In genomic region chr19:6211632-6212402, GRCh38 we compare ENCODE assay signal across 21 cellular contexts.
DNase-seq lines count a peak whose midpoint lies in the region; ATAC-seq, FAIRE-seq and TF ChIP-seq lines count a peak whose summit lies in the region.
"Had no signal": no experiment of that assay in that cellular context is flagged by ENCODE, and none has a peak within 500 bp of the region (broad histone marks: within the 10 kb centered on the region; RNA-seq: fewer than 3 reads in every experiment).

No MANE protein-coding gene starts in this region.

- peaks cover under 1% of the 10 kb centered on the region for H3K4me1 Mint-ChIP-seq in progenitor cell of endocrine pancreas (ENCODE audit: low read depth)
- no peaks in the 10 kb centered on the region for H3K4me1 Mint-ChIP-seq in T-helper 17 cell
- H3K4me1 Mint-ChIP-seq: activated CD4-positive, alpha-beta T cell treated with anti-CD3 and anti-CD28 coated beads for 36 hours had no signal

- H3K9me1 ChIP-seq in K562 (ENCODE audit: control insufficient read depth, insufficient read depth, low read length): no peaks in the 10 kb centered on the region

- BruUV-seq in K562 (replicated peaks; lab: Mats Ljungman, UMichigan): no TSS peak

- 0 out of 2 replicates have a peak, but pooled peaks cover 7% of the 10 kb centered on the region for H4K20me1 ChIP-seq in K562 (replicated peaks; ENCODE audit: control insufficient read depth, insufficient read depth, low read length)

- intact Hi-C loops in K562 (cut with micrococcal nuclease) (no loop called here), left lung (cut with DNase I) (no loop called here)

- H3K9me3 Mint-ChIP-seq in progenitor cell of endocrine pancreas (ENCODE audit: low read depth): no peaks in the 10 kb centered on the region
- H3K9me3 Mint-ChIP-seq: activated naive CD4-positive, alpha-beta T cell treated with anti-CD3 and anti-CD28 coated beads, Interleukin-2, amount 50 U/mL, for 72 hours; T-helper 2 cell treated with Interferon-gamma antibody and Interleukin-4, amounts not matched to agents 5 μg/mL and 100 μg/mL, for 36 hours had no signal

- TF ChIP-seq RAD21 in K562 (CRISPR knock-in tag; conservative IDR thresholded peaks at IDR 0.05 in 1 of 2, IDR thresholded peaks at IDR 0.05 in 1 of 2): no peak

- no peak for TF ChIP-seq EP300 in K562 (IDR thresholded peaks at IDR 0.05; ENCODE audit: low read length)

- H3K4me1 ChIP-seq in K562 (replicated peaks in 1 of 2; ENCODE audit: control insufficient read depth in 2 of 2, insufficient read depth in 2 of 2, low read length in 2 of 2) (peaks cover under 1 to 38% of the 10 kb centered on the region in 2 experiments; a peak in 4 of 5 replicates), left lung (no peaks in the 10 kb centered on the region)
- H3K4me1 ChIP-seq: gastrocnemius medialis had no signal

- no peak for ATAC-seq in K562
- ATAC-seq in left lung: no peak
- ATAC-seq in T-helper 17 cell: no peak
- ATAC-seq: activated CD4-positive, alpha-beta T cell treated with anti-CD3 and anti-CD28 coated beads for 36 hours; activated naive CD4-positive, alpha-beta T cell treated with anti-CD3 and anti-CD28 coated beads, Interleukin-2, amount 50 U/mL, for 72 hours; stimulated activated naive CD8-positive, alpha-beta T cell treated with anti-CD3 and anti-CD28 coated beads, Interleukin-15, Interleukin-2, amounts not matched to agents 100 U/mL and 50 U/mL, for 24 hours had no signal

- H3K4me3 Mint-ChIP-seq in progenitor cell of endocrine pancreas (ENCODE audit: low read depth) (no peak overlapping the region), T-helper 17 cell (no peak overlapping the region)
- H3K4me3 Mint-ChIP-seq: activated CD4-positive, alpha-beta T cell treated with anti-CD3 and anti-CD28 coated beads for 36 hours; T-helper 2 cell treated with Interferon-gamma antibody and Interleukin-4, amounts not matched to agents 5 μg/mL and 100 μg/mL, for 36 hours had no signal

- H3K27ac ChIP-seq in K562 (ENCODE audit: extremely low read depth, low read depth, low read length) (no peak overlapping the region), left lung (no peak overlapping the region)
- H3K27ac ChIP-seq: Peyer's patch, thoracic aorta had no signal

- DNase-seq in ELF-1 (ENCODE audit: low read depth, low spot score): peak; percentile 27
- no peak for DNase-seq in K562 (ENCODE audit: extremely low read depth in 1 of 4, low spot score in 3 of 4)
- DNase-seq in left lung: peak; percentile 15 to 69
- no peak for DNase-seq in progenitor cell of endocrine pancreas (ENCODE audit: low spot score, unreplicated experiment)
- DNase-seq in NCI-H345 treated with DMSO at 0.1 percent for 48 hours (lab: John Stamatoyannopoulos, UW; ENCODE audit: unreplicated experiment): no peak
- DNase-seq in AG20443 (ENCODE audit: low spot score): no peak
- DNase-seq in T-helper 17 cell: no peak
- DNase-seq in Ammon's horn (ENCODE audit: low spot score): no peak
- DNase-seq: activated CD4-positive, alpha-beta T cell treated with anti-CD3 and anti-CD28 coated beads for 36 hours; activated T-cell treated with anti-CD3 and anti-CD28 coated beads for 4 hours; HCEC 1CT; NCI-H1105 treated with DMSO at 0.1 percent for 48 hours; NCI-H1930; NCI-H69; stimulated activated naive CD8-positive, alpha-beta T cell treated with anti-CD3 and anti-CD28 coated beads, Interleukin-15, Interleukin-2, amounts not matched to agents 100 U/mL and 50 U/mL, for 24 hours had no signal

- 94% methylated on average over 33 of the region's 43 CpGs for WGBS in K562 (ENCODE audit: insufficient coverage, low coverage, missing lambda C conversion rate)

- no peak for FAIRE-seq in K562 (lab: Jason Lieb, UNC)
- FAIRE-seq: G401.6 had no signal

- H3K9me3 ChIP-seq in K562 (replicated peaks; ENCODE audit: control insufficient read depth, insufficient read depth, low read depth, low read length) (no peaks in the 10 kb centered on the region), left lung (no peaks in the 10 kb centered on the region), T-helper 17 cell (ENCODE audit: control insufficient read depth, low read length, poor library complexity, severe bottlenecking) (no peaks in the 10 kb centered on the region)
- H3K9me3 ChIP-seq: gastrocnemius medialis, Peyer's patch, thoracic aorta had no signal

- H3K27me3 Mint-ChIP-seq in progenitor cell of endocrine pancreas: no peaks in the 10 kb centered on the region
- H3K27me3 Mint-ChIP-seq in T-helper 17 cell: no peaks in the 10 kb centered on the region
- H3K27me3 Mint-ChIP-seq: activated CD4-positive, alpha-beta T cell treated with anti-CD3 and anti-CD28 coated beads for 36 hours had no signal

- H3K79me2 ChIP-seq in K562 (ENCODE audit: control insufficient read depth, insufficient read depth, low read length): no peaks in the 10 kb centered on the region

- CTCF ChIA-PET in K562 (lab: Yijun Ruan, JAX; ENCODE audit: low intra/inter-chr PET ratio): no interaction called here

- no peak overlapping the region for H3K4me2 ChIP-seq in K562 (ENCODE audit: insufficient read depth, low read length)

- H3K4me3 ChIP-seq in K562 (no peak overlapping the region), left lung (no peak overlapping the region)
- H3K4me3 ChIP-seq: gastrocnemius medialis, Peyer's patch, thoracic aorta had no signal

- no peak overlapping the region; a peak in 1 of 4 replicates for H3K9ac ChIP-seq in K562 (ENCODE audit: insufficient read depth in 1 of 2, low read depth in 2 of 2, low read length in 2 of 2)

- H3K36me3 ChIP-seq in K562 (ENCODE audit: control insufficient read depth, insufficient read depth, low read length) (peaks cover 37% of the 10 kb centered on the region; the same call in 1 of the 3 replicates), left lung (peaks cover 0 to 65% of the 10 kb centered on the region in 2 donors)

- POLR2A ChIA-PET in K562 (lab: Yijun Ruan, JAX): interaction anchor here (0.5 kb wide), 1 partner anchor 60 kb away, joined by 3 read pairs; no protein-coding TSS in a partner anchor

- H3K27ac Mint-ChIP-seq in progenitor cell of endocrine pancreas (peak overlapping the region; percentile 60), T-helper 17 cell (no peak overlapping the region)
- H3K27ac Mint-ChIP-seq: activated CD4-positive, alpha-beta T cell treated with anti-CD3 and anti-CD28 coated beads for 36 hours; T-helper 2 cell treated with Interferon-gamma antibody and Interleukin-4, amounts not matched to agents 5 μg/mL and 100 μg/mL, for 36 hours had no signal

- H3K36me3 Mint-ChIP-seq in progenitor cell of endocrine pancreas (ENCODE audit: insufficient read depth): peaks cover 7% of the 10 kb centered on the region
- H3K36me3 Mint-ChIP-seq in T-helper 17 cell (ENCODE audit: low read depth): no peaks in the 10 kb centered on the region
- H3K36me3 Mint-ChIP-seq: activated naive CD4-positive, alpha-beta T cell treated with anti-CD3 and anti-CD28 coated beads, Interleukin-2, amount 50 U/mL, for 72 hours had no signal

- in situ Hi-C loops in K562 (cut with MboI): no loop called here

- no peak for TF ChIP-seq POLR2A in K562 (conservative IDR thresholded peaks at IDR 0.05)

- no peak overlapping the region for H2AFZ ChIP-seq in K562 (ENCODE audit: low read depth, low read length)

- H3K27me3 ChIP-seq in K562 (ENCODE audit: control insufficient read depth in 2 of 2, insufficient read depth in 2 of 2, low read length in 2 of 2) (no peaks in the 10 kb centered on the region), left lung (no peaks in the 10 kb centered on the region)
- H3K27me3 ChIP-seq: gastrocnemius medialis, Peyer's patch had no signal

- TF ChIP-seq CTCF in K562 (IDR thresholded peaks at IDR 0.05 in 2 of 3, conservative IDR thresholded peaks at IDR 0.05 in 1 of 3; ENCODE audit: insufficient read depth in 2 of 3, low read depth in 1 of 3, low read length in 3 of 3) (no peak), left lung (IDR thresholded peaks at IDR 0.05) (no peak), progenitor cell of endocrine pancreas (IDR thresholded peaks at IDR 0.05; ENCODE audit: unreplicated experiment) (no peak)

TF ChIP-seq in K562, 482 proteins besides CTCF, POLR2A, EP300 and RAD21 (continues in another document):
- TF ChIP-seq RBM22 (IDR thresholded peaks at IDR 0.05; ENCODE audit: low read depth, low read length, poor library complexity, severe bottlenecking) (peak; percentile 49), E2F8 (IDR thresholded peaks at IDR 0.05; ENCODE audit: low read depth, partially characterized antibody) (no peak), PHTF2 (CRISPR knock-in tag; IDR thresholded peaks at IDR 0.05) (no peak), POLR2G (IDR thresholded peaks at IDR 0.05; ENCODE audit: low read depth, low read length) (0 out of 2 replicates have a peak, but pooled peaks have one; percentile 7)

Comparison
In these comparisons a context has a peak if more than half of its experiments do, and no peak if none do; other contexts are left out.
1. DNase-seq: peak in ELF-1 (single experiment) and left lung (2 of 2); none in K562 (0 of 4), progenitor cell of endocrine pancreas (single experiment), NCI-H345 treated with DMSO at 0.1 percent for 48 hours (single experiment), AG20443 (single experiment), T-helper 17 cell (0 of 3) and Ammon's horn (single experiment).